Comparison of ENCODE assay signal across 8 cellular contexts in genomic region chr16:67561824-67562525, GRCh38. TPM values are rescaled to one million over a fixed set of nuclear protein-coding genes. Genes with fewer than 3 reads are reported as not detected.
DNase-seq lines count a peak whose midpoint lies in the region; ATAC-seq lines count a peak whose summit lies in the region.

No MANE protein-coding gene starts in this region.

- peak overlapping the region; percentile 62 for H3K9ac ChIP-seq in endocrine pancreas (ENCODE audit: control insufficient read depth, insufficient read depth, low read length)

- no peaks in the 10 kb centered on the region for H3K9me3 Mint-ChIP-seq in activated CD8-positive, alpha-beta memory T cell treated with anti-CD3 and anti-CD28 coated beads, Interleukin-2, amount 10 ng/mL, durations not matched to agents 7 days and 5 days (ENCODE audit: low read depth)

- H3K4me3 ChIP-seq in endocrine pancreas (ENCODE audit: control insufficient read depth, insufficient read depth, low read length), result peak overlapping the region; percentile 35
- H3K4me3 ChIP-seq in mesodermal cell (ENCODE audit: extremely low read depth, insufficient read depth, low read length, poor library complexity, severe bottlenecking), result peak overlapping the region; percentile 92

- H3K4me3 Mint-ChIP-seq in activated CD8-positive, alpha-beta memory T cell treated with anti-CD3 and anti-CD28 coated beads, Interleukin-2, amount 10 ng/mL, durations not matched to agents 7 days and 5 days, result peak overlapping the region; percentile 89

- DNase-seq in COR-L47 (lab: John Stamatoyannopoulos, UW) (peak; percentile 96), HS-5 (ENCODE audit: low read depth) (peak; percentile 90), NOMO-1 treated with DMSO at 0.1 percent for 48 hours (lab: John Stamatoyannopoulos, UW; ENCODE audit: unreplicated experiment) (peak; percentile 99)
- DNase-seq in activated CD8-positive, alpha-beta memory T cell treated with anti-CD3 and anti-CD28 coated beads, Interleukin-2, amount 10 ng/mL, durations not matched to agents 7 days and 5 days, result peak; percentile 100
- peak; percentile 90 for DNase-seq in stimulated activated CD8-positive, alpha-beta memory T cell treated with anti-CD3 and anti-CD28 coated beads, Interleukin-15, amount 100 ng/mL, for 1 hour (ENCODE audit: low read depth)

- peak; percentile 74 for ATAC-seq in GM21360 (IDR thresholded peaks at IDR 0.05; ENCODE audit: unreplicated experiment)
- ATAC-seq in activated CD8-positive, alpha-beta memory T cell treated with anti-CD3 and anti-CD28 coated beads, Interleukin-2, amount 10 ng/mL, durations not matched to agents 7 days and 5 days, result peak; percentile 88

- H3K4me1 Mint-ChIP-seq in activated CD8-positive, alpha-beta memory T cell treated with anti-CD3 and anti-CD28 coated beads, Interleukin-2, amount 10 ng/mL, durations not matched to agents 7 days and 5 days, result peaks cover 44% of the 10 kb centered on the region

- H3K27ac Mint-ChIP-seq in activated CD8-positive, alpha-beta memory T cell treated with anti-CD3 and anti-CD28 coated beads, Interleukin-2, amount 10 ng/mL, durations not matched to agents 7 days and 5 days, result peak overlapping the region; percentile 94

- no peaks in the 10 kb centered on the region for H3K27me3 Mint-ChIP-seq in activated CD8-positive, alpha-beta memory T cell treated with anti-CD3 and anti-CD28 coated beads, Interleukin-2, amount 10 ng/mL, durations not matched to agents 7 days and 5 days

- H3K36me3 Mint-ChIP-seq in activated CD8-positive, alpha-beta memory T cell treated with anti-CD3 and anti-CD28 coated beads, Interleukin-2, amount 10 ng/mL, durations not matched to agents 7 days and 5 days, result peaks cover 8% of the 10 kb centered on the region

- peaks cover 13% of the 10 kb centered on the region for H3K4me1 ChIP-seq in endocrine pancreas (ENCODE audit: control insufficient read depth, insufficient read depth, low read length)
- H3K4me1 ChIP-seq in mesodermal cell (ENCODE audit: control insufficient read depth, insufficient read depth, low read length, poor library complexity, severe bottlenecking), result peaks cover 6% of the 10 kb centered on the region

- no peaks in the 10 kb centered on the region for H3K27me3 ChIP-seq in endocrine pancreas (ENCODE audit: control insufficient read depth, insufficient read depth, low read length)

- no peaks in the 10 kb centered on the region for H3K9me3 ChIP-seq in endocrine pancreas (ENCODE audit: control insufficient read depth, low read length)
- H3K9me3 ChIP-seq in mesodermal cell (ENCODE audit: control insufficient read depth, low read length), result no peaks in the 10 kb centered on the region

- 1% methylated on average over 29 to 35 of the region's 76 CpGs for WGBS in mesodermal cell (ENCODE audit: insufficient coverage in 2 of 2), 2 experiments

- peak overlapping the region; percentile 99 for H3K27ac ChIP-seq in mesodermal cell (ENCODE audit: low read depth, low read length, severe bottlenecking)

- CTCF ChIA-PET in activated CD8-positive, alpha-beta memory T cell treated with anti-CD3 and anti-CD28 coated beads, Interleukin-2, amount 10 ng/mL, durations not matched to agents 7 days and 5 days (lab: Charles Lee), result interaction anchor here (0.6 to 19.2 kb wide), 21 partner anchors 10 to 749 kb away, joined by 3 to 360 read pairs (median 5); partner anchors contain the start of genes ATP6V0D1, C16orf86, CARMIL2 and ENKD1

- no peaks in the 10 kb centered on the region for H3K36me3 ChIP-seq in endocrine pancreas (ENCODE audit: control insufficient read depth, insufficient read depth, low read length)
- peaks cover 2% of the 10 kb centered on the region for H3K36me3 ChIP-seq in mesodermal cell (ENCODE audit: control insufficient read depth, insufficient read depth, low read length)

RNA-seq across cellular contexts. Expression of gene CTCF, which starts 0.4 kb away (rescaled TPM):
- 10 to 100 TPM; 74.0 to 81.8 TPM for total RNA-seq in activated CD8-positive, alpha-beta memory T cell treated with anti-CD3 and anti-CD28 coated beads, Interleukin-2, amount 10 ng/mL, durations not matched to agents 7 days and 5 days
- polyA plus RNA-seq in mesodermal cell (2013, experiment 1 of 2), result 41.5 TPM
- polyA plus RNA-seq in mesodermal cell (2013, experiment 2 of 2), result 40.7 TPM

RNA-seq across cellular contexts. Expression of gene RIPOR1, which starts 33.3 kb away (rescaled TPM):
- 10 to 100 TPM; 14.3 to 17.8 TPM for total RNA-seq in activated CD8-positive, alpha-beta memory T cell treated with anti-CD3 and anti-CD28 coated beads, Interleukin-2, amount 10 ng/mL, durations not matched to agents 7 days and 5 days
- 63.3 TPM for polyA plus RNA-seq in mesodermal cell (2013, experiment 1 of 2)
- 57.3 TPM for polyA plus RNA-seq in mesodermal cell (2013, experiment 2 of 2)

Comparison
In these comparisons a context has a peak if more than half of its experiments do, and no peak if none do; other contexts are left out.
1. Peak in every context shown above with its lines: DNase-seq, ATAC-seq, H3K4me3 ChIP-seq and H3K27ac ChIP-seq.